In the genomic region with DNA sequence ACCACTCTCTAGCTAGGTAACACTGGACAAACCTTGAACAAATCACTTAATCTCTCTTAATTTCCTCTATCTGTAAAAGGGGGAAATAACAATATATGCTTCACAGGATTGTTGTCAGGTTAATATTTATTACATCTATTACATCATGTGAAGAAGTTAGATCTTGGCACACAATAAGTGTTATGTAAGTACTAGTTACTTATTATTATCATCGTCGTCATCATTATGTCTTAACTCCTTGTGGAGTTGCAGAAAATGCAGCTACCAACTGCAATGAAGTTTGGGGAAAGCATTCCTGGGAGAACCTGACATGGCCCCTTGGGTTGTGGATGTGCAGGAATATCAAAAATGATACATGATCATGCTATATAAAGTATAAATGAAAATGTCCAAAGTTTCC, we compare ENCODE assay signal across 21 cellular contexts. TPM values are rescaled to one million over a fixed set of nuclear protein-coding genes. Genes with fewer than 3 reads are reported as not detected.
A peak's percentile ranks its signal among the peaks of the same experiment; 100 is the strongest.
DNase-seq lines count a peak whose midpoint lies in the region; ATAC-seq and TF ChIP-seq lines count a peak whose summit lies in the region.
"Had no signal": no experiment of that assay in that cellular context is flagged by ENCODE, and none has a peak within 500 bp of the region (broad histone marks: within the 10 kb centered on the region; RNA-seq: fewer than 3 reads in every experiment).

No MANE protein-coding gene starts in this region.

- H3K4me2 ChIP-seq in IMR-90 (ENCODE audit: low read depth, low read length) (no peak overlapping the region), SU-DHL-6 (ENCODE audit: low read depth, low read length, poor library complexity, severe bottlenecking) (no peak overlapping the region)
- H3K4me2 ChIP-seq: PC-9 had no signal

- no peak overlapping the region for H4K5ac ChIP-seq in IMR-90 (ENCODE audit: low read depth, low read length)

- intact Hi-C loops in IMR-90 (cut with micrococcal nuclease), result no loop called here

- H3K4me3 ChIP-seq in IMR-90 (ENCODE audit: insufficient read depth, low read depth, low read length), result no peak overlapping the region
- H3K4me3 ChIP-seq in SU-DHL-6 (ENCODE audit: insufficient read depth, low read length, poor library complexity, severe bottlenecking), result no peak overlapping the region
- H3K4me3 ChIP-seq: PC-9, SK-N-MC had no signal

- H3K18ac ChIP-seq in IMR-90 (ENCODE audit: low read depth, low read length), result no peak overlapping the region

- H3K9ac ChIP-seq in IMR-90 (ENCODE audit: low read depth, low read length) (no peak overlapping the region), SU-DHL-6 (ENCODE audit: low read length) (no peak overlapping the region)

- CTCF ChIA-PET in IMR-90 (lab: Yijun Ruan, JAX), result interaction anchor here (1.4 kb wide), 1 partner anchor 19 kb away, joined by 3 read pairs; no protein-coding TSS in a partner anchor

- WGBS in IMR-90 (ENCODE audit: extremely low coverage in 2 of 2, insufficient read length in 1 of 2), 2 experiments, result no CpG with 5 or more reads among the region's 2 CpGs

- H3K79me1 ChIP-seq in IMR-90 (ENCODE audit: low read depth in 1 of 2, low read length in 2 of 2), result no peaks in the 10 kb centered on the region

- H3K9me3 ChIP-seq in IMR-90 (ENCODE audit: control insufficient read depth, insufficient read depth, low read length), result no peaks in the 10 kb centered on the region
- H3K9me3 ChIP-seq in SU-DHL-6 (ENCODE audit: insufficient read depth, low read length), result no peaks in the 10 kb centered on the region

- H3F3A ChIP-seq in SU-DHL-6 (ENCODE audit: insufficient read depth), result peaks cover 28% of the 10 kb centered on the region; the same call in 1 of the 2 replicates

- H3K9me2 ChIP-seq in SU-DHL-6 (replicated peaks; ENCODE audit: insufficient read depth, low read length), result no peaks in the 10 kb centered on the region

- no peak overlapping the region for H2AFZ ChIP-seq in IMR-90 (replicated peaks; ENCODE audit: low read length, poor library complexity)
- no peak overlapping the region for H2AFZ ChIP-seq in SU-DHL-6 (ENCODE audit: low read depth, low read length, severe bottlenecking)
- H2AFZ ChIP-seq: PC-9 had no signal

- POLR2A ChIA-PET in IMR-90 (lab: Charles Lee; ENCODE audit: unreplicated experiment), result no interaction called here

- no peak overlapping the region for H2BK120ac ChIP-seq in IMR-90 (ENCODE audit: low read depth, low read length)

- 0 out of 3 replicates have a peak overlapping the region, but pooled peaks have one; percentile 36 for H2BK15ac ChIP-seq in IMR-90 (ENCODE audit: low read depth, low read length)

- no peak for TF ChIP-seq RAD21 in IMR-90 (IDR thresholded peaks at IDR 0.05; ENCODE audit: low read length)

- no peak overlapping the region for H3K14ac ChIP-seq in IMR-90 (replicated peaks; ENCODE audit: low read depth, low read length)

- ATAC-seq in IMR-90 (ENCODE audit: low read depth), result no peak
- ATAC-seq in HG03457 (IDR thresholded peaks at IDR 0.05; ENCODE audit: unreplicated experiment), result no peak
- ATAC-seq in HG03342 (IDR thresholded peaks at IDR 0.05; ENCODE audit: unreplicated experiment), result no peak
- ATAC-seq: HepG2 had no signal

- H2AK9ac ChIP-seq in IMR-90 (replicated peaks; ENCODE audit: low read depth, low read length, poor library complexity), result no peak overlapping the region

- H2BK20ac ChIP-seq in IMR-90 (ENCODE audit: low read depth, low read length), result no peak overlapping the region

- H3K9me1 ChIP-seq in IMR-90 (ENCODE audit: insufficient read depth, low read length), result no peaks in the 10 kb centered on the region

- DNase-seq in Caki2 (ENCODE audit: low read depth), result peak; percentile 62
- DNase-seq in IMR-90, result no peak
- peak; percentile 89 for DNase-seq in renal cortical epithelial cell (ENCODE audit: low read depth)
- no peak for DNase-seq in activated CD4-positive, alpha-beta T cell treated with anti-CD3 and anti-CD28 coated beads, Interleukin-2, amount 50 U/mL, for 48 hours
- DNase-seq: CD8-positive, alpha-beta memory T cell; KG1; NCI-H1105; NCI-H2081 treated with DMSO at 0.1 percent for 48 hours; NCI-H524 treated with DMSO at 0.1 percent for 48 hours; NCI-H82; PC-9; SHP77 treated with DMSO at 0.1 percent for 48 hours had no signal

- TF ChIP-seq CTCF in IMR-90 (conservative IDR thresholded peaks at IDR 0.05; ENCODE audit: low read depth, low read length) (no peak), SU-DHL-6 (IDR thresholded peaks at IDR 0.05; ENCODE audit: insufficient read depth, low read length, poor library complexity, severe bottlenecking) (no peak)

- no peak overlapping the region for H3K4ac ChIP-seq in IMR-90 (ENCODE audit: low read depth, low read length)

- dilution Hi-C loops in IMR-90 (cut with HindIII; ENCODE audit: low sequenced_read_pairs, unreplicated experiment), result no loop called here

- TF ChIP-seq POLR2A in IMR-90 (IDR thresholded peaks at IDR 0.05; ENCODE audit: low read depth, low read length), result no peak

- no TSS peak for BruUV-seq in IMR-90 (replicated peaks; lab: Mats Ljungman, UMichigan)

- H3K27me3 ChIP-seq in IMR-90 (ENCODE audit: control insufficient read depth, insufficient read depth, low read length), result no peaks in the 10 kb centered on the region; the same call in 1 of the 2 replicates
- H3K27me3 ChIP-seq in SU-DHL-6 (ENCODE audit: low read length), result no peaks in the 10 kb centered on the region

- H3K27ac ChIP-seq in IMR-90 (ENCODE audit: insufficient read depth, low read length) (no peak overlapping the region), SU-DHL-6 (ENCODE audit: low read depth, low read length) (peak overlapping the region; percentile 44)
- H3K27ac ChIP-seq: C4-2B, HL-60, PC-9, RWPE1, SK-N-MC had no signal

- H2AK5ac ChIP-seq in IMR-90 (ENCODE audit: low read depth, low read length), result no peak overlapping the region

- no peak overlapping the region for H4K8ac ChIP-seq in IMR-90 (ENCODE audit: low read depth in 2 of 2, low read length in 2 of 2)

- H3K79me2 ChIP-seq in SU-DHL-6 (ENCODE audit: insufficient read depth, low read length), result peaks cover 3% of the 10 kb centered on the region

- no peak overlapping the region for H3K23ac ChIP-seq in IMR-90 (ENCODE audit: low read depth, low read length)

- no peaks in the 10 kb centered on the region for H3K36me3 ChIP-seq in IMR-90 (ENCODE audit: control insufficient read depth, insufficient read depth, low read length)
- no peaks in the 10 kb centered on the region for H3K36me3 ChIP-seq in SU-DHL-6 (ENCODE audit: low read length)

- H4K20me1 ChIP-seq in IMR-90 (ENCODE audit: insufficient read depth, low read length), result no peaks in the 10 kb centered on the region
- no peaks in the 10 kb centered on the region for H4K20me1 ChIP-seq in SU-DHL-6 (ENCODE audit: low read depth, low read length)

- in situ Hi-C loops in Caki2 (cut with HindIII; ENCODE audit: low pct_unique_long_range_greater_than_20kb, low sequenced_read_pairs) (no loop called here), IMR-90 (cut with MboI; ENCODE audit: low sequenced_read_pairs) (no loop called here)

- no peak overlapping the region for H3K56ac ChIP-seq in IMR-90 (ENCODE audit: extremely low read depth, insufficient read depth, low read length)

- no peak overlapping the region for H4K91ac ChIP-seq in IMR-90 (ENCODE audit: insufficient read depth, low read depth, low read length)

- H3K4me1 ChIP-seq in IMR-90 (ENCODE audit: control insufficient read depth, insufficient read depth, low read length), result peaks cover 2% of the 10 kb centered on the region; the same call in 1 of the 2 replicates

- H2BK5ac ChIP-seq in IMR-90 (ENCODE audit: low read depth, low read length, poor library complexity, severe bottlenecking), result no peak overlapping the region

TF ChIP-seq in IMR-90, 13 proteins besides CTCF, POLR2A, EP300 and RAD21 (continues in another document):
- TF ChIP-seq SMC3 (IDR thresholded peaks at IDR 0.05; ENCODE audit: low read depth, low read length) (no peak), MXI1 (IDR thresholded peaks at IDR 0.05; ENCODE audit: borderline replicate concordance, low read depth, low read length) (no peak), CHD1 (IDR thresholded peaks at IDR 0.05; ENCODE audit: low read depth, low read length) (no peak)
- TF ChIP-seq, protein P1, sequence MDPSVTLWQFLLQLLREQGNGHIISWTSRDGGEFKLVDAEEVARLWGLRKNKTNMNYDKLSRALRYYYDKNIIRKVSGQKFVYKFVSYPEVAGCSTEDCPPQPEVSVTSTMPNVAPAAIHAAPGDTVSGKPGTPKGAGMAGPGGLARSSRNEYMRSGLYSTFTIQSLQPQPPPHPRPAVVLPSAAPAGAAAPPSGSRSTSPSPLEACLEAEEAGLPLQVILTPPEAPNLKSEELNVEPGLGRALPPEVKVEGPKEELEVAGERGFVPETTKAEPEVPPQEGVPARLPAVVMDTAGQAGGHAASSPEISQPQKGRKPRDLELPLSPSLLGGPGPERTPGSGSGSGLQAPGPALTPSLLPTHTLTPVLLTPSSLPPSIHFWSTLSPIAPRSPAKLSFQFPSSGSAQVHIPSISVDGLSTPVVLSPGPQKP (IDR thresholded peaks at IDR 0.05; ENCODE audit: borderline replicate concordance, low read depth, low read length), result no peak

RNA-seq across cellular contexts. Expression of a gene that starts 4.8 kb away (rescaled TPM):
- not detected in 2 replicates for total RNA-seq in Caki2 (2014; rRNA removed; shearing (Covaris generic); ENCODE audit: low replicate concordance)
- total RNA-seq in IMR-90 (2012; rRNA removed), result 0.72 and 0.83 TPM in 2 replicates
- 0.49 and 0.86 TPM in 2 replicates for polyA plus RNA-seq in IMR-90 (2012; rRNA removed)
- 0.12 and 1.0 TPM in 2 replicates for polyA plus RNA-seq in IMR-90 (2012; cell fraction: cytosol; rRNA removed)
- polyA plus RNA-seq in IMR-90 (2012; cell fraction: nucleus; rRNA removed; ENCODE audit: low replicate concordance), result 0.29 TPM in 1 of 2 replicates, not detected in the other
- total RNA-seq in renal cortical epithelial cell, result 0.30 TPM in 1 of 2 replicates, not detected in the other
- total RNA-seq: CD8-positive, alpha-beta memory T cell; HepG2; HT-29; PC-9 had no signal
- polyA plus RNA-seq: CD8-positive, alpha-beta memory T cell; HepG2 had no signal

RNA-seq across cellular contexts. Expression of a gene that starts 17.2 kb away (rescaled TPM):
- total RNA-seq in Caki2 (2014; rRNA removed; shearing (Covaris generic); ENCODE audit: low replicate concordance), result 9.5 and 10.9 TPM in 2 replicates
- total RNA-seq in IMR-90 (2012; rRNA removed), result 14.9 and 26.1 TPM in 2 replicates
- 29.8 and 30.7 TPM in 2 replicates for polyA plus RNA-seq in IMR-90 (2012; rRNA removed)
- polyA plus RNA-seq in IMR-90 (2012; cell fraction: cytosol; rRNA removed), result 9.5 and 9.7 TPM in 2 replicates
- 3.2 and 7.0 TPM in 2 replicates for polyA plus RNA-seq in IMR-90 (2012; cell fraction: nucleus; rRNA removed; ENCODE audit: low replicate concordance)
- 15.1 and 47.4 TPM in 2 replicates for total RNA-seq in renal cortical epithelial cell

RNA-seq across cellular contexts. Expression of a gene that starts 42.5 kb away (rescaled TPM):
- total RNA-seq in Caki2 (2014; rRNA removed; shearing (Covaris generic); ENCODE audit: low replicate concordance), result not detected in 2 replicates
- under 0.01 and 0.28 TPM in 2 replicates for total RNA-seq in IMR-90 (2012; rRNA removed)
- polyA plus RNA-seq in IMR-90 (2012; rRNA removed), result 0.01 and 0.10 TPM in 2 replicates
- polyA plus RNA-seq in IMR-90 (2012; cell fraction: cytosol; rRNA removed), result 0.01 TPM in 1 of 2 replicates, not detected in the other
- polyA plus RNA-seq in IMR-90 (2012; cell fraction: nucleus; rRNA removed; ENCODE audit: low replicate concordance), result 0.08 TPM in 1 of 2 replicates, not detected in the other
- 3.3 TPM in 2 replicates for total RNA-seq in renal cortical epithelial cell
- total RNA-seq: CD8-positive, alpha-beta memory T cell; HepG2; HT-29; PC-9 had no signal
- polyA plus RNA-seq: CD8-positive, alpha-beta memory T cell; HepG2 had no signal

RNA-seq across cellular contexts. Expression of a gene that starts 50.7 kb away (rescaled TPM):
- 18.2 and 42.9 TPM in 2 replicates for total RNA-seq in Caki2 (2014; rRNA removed; shearing (Covaris generic); ENCODE audit: low replicate concordance)
- total RNA-seq in IMR-90 (2012; rRNA removed), result 28.9 and 41.1 TPM in 2 replicates
- polyA plus RNA-seq in IMR-90 (2012; rRNA removed), result 19.6 and 20.3 TPM in 2 replicates
- polyA plus RNA-seq in IMR-90 (2012; cell fraction: cytosol; rRNA removed), result 3.6 and 4.6 TPM in 2 replicates
- polyA plus RNA-seq in IMR-90 (2012; cell fraction: nucleus; rRNA removed; ENCODE audit: low replicate concordance), result 18.9 and 93.0 TPM in 2 replicates
- 37.9 and 74.9 TPM in 2 replicates for total RNA-seq in renal cortical epithelial cell

Comparison
In these comparisons a context has a peak if more than half of its experiments do, and no peak if none do; other contexts are left out.
1. DNase-seq: peak in Caki2 (single experiment) and renal cortical epithelial cell (single experiment); none in IMR-90 (single experiment) and activated CD4-positive, alpha-beta T cell treated with anti-CD3 and anti-CD28 coated beads, Interleukin-2, amount 50 U/mL, for 48 hours (0 of 2).